7 cellular contexts compared by ENCODE assay signal in genomic region chr17:17354560-17355357, GRCh38. TPM values are rescaled to one million over a fixed set of nuclear protein-coding genes. Genes with fewer than 3 reads are reported as not detected.
A peak's percentile ranks its signal among the peaks of the same experiment; 100 is the strongest.
DNase-seq lines count a peak whose midpoint lies in the region; ATAC-seq, FAIRE-seq and TF ChIP-seq lines count a peak whose summit lies in the region.

No MANE protein-coding gene starts in this region.

- no peak overlapping the region for H3K27ac Mint-ChIP-seq in MCF 10A (ENCODE audit: low read depth, unreplicated experiment)

- POLR2A ChIA-PET in MCF 10A (lab: Yijun Ruan, JAX) = interaction anchor here (0.5 to 1.3 kb wide), 3 partner anchors 112 to 352 kb away, joined by 3 to 4 read pairs (median 3); no protein-coding TSS in a partner anchor

- DNase-seq in GM19239 (ENCODE audit: insufficient read length, low spot score) = peak; percentile 90
- DNase-seq in NCI-H2107 treated with DMSO at 0.1 percent for 48 hours (lab: John Stamatoyannopoulos, UW; ENCODE audit: unreplicated experiment) = peak; percentile 31
- peak; percentile 62 for DNase-seq in MCF 10A (ENCODE audit: unreplicated experiment)
- peak; percentile 47 for DNase-seq in iris pigment epithelial cell (ENCODE audit: low read depth)
- peak; percentile 66 to 69 for DNase-seq in stimulated activated CD4-positive, alpha-beta T cell treated with anti-CD3 and anti-CD28 coated beads, Interleukin-1b, Interleukin-23, amount 100 ng/mL, for 4 hours (ENCODE audit: low read depth in 2 of 2)

- H3K4me3 Mint-ChIP-seq in MCF 10A (ENCODE audit: unreplicated experiment) = no peak overlapping the region

- no peak for ATAC-seq in GM19455 (IDR thresholded peaks at IDR 0.05; ENCODE audit: unreplicated experiment)

- peaks cover 14% of the 10 kb centered on the region for H3K9me3 Mint-ChIP-seq in MCF 10A (ENCODE audit: unreplicated experiment)

- H3K36me3 Mint-ChIP-seq in MCF 10A (ENCODE audit: insufficient read depth, unreplicated experiment) = no peaks in the 10 kb centered on the region

- no peaks in the 10 kb centered on the region for H3K4me1 Mint-ChIP-seq in MCF 10A (ENCODE audit: insufficient read depth, unreplicated experiment)

- no peak overlapping the region for H3K4me3 ChIP-seq in WI38 (ENCODE audit: low read depth, low read length)

- BruUV-seq in MCF 10A (replicated peaks; lab: Mats Ljungman, UMichigan) = no TSS peak

- peak; percentile 83 for FAIRE-seq in GM19239 (lab: Jason Lieb, UNC)

- TF ChIP-seq CTCF in WI38 (IDR thresholded peaks at IDR 0.05; ENCODE audit: low read depth, low read length) (peak; percentile 81), MCF 10A (IDR thresholded peaks at IDR 0.05; ENCODE audit: unreplicated experiment) (peak; percentile 90)

- H3K27me3 Mint-ChIP-seq in MCF 10A (ENCODE audit: insufficient read depth, unreplicated experiment) = peaks cover 25% of the 10 kb centered on the region

- CTCF ChIA-PET in MCF 10A (lab: Yijun Ruan, JAX) = interaction anchor here (0.5 to 7.2 kb wide), 47 partner anchors 9 to 1620 kb away, joined by 3 to 82 read pairs (median 4); partner anchors contain the start of genes PEMT and RASD1

- intact Hi-C loops in MCF 10A (cut with micrococcal nuclease) = loop anchor here (5.0 kb wide), 1 partner anchor 352 kb away; no protein-coding TSS in a partner anchor

RNA-seq across cellular contexts. Expression of gene NT5M, which starts 51.6 kb away (rescaled TPM):
- total RNA-seq in MCF 10A (2022) = 5.0 and 5.5 TPM in 2 replicates

Comparison
In these comparisons a context has a peak if more than half of its experiments do, and no peak if none do; other contexts are left out.
1. DNase-seq: peak in every context shown above with its lines; median percentile 90 in GM19239; 68 in stimulated activated CD4-positive, alpha-beta T cell treated with anti-CD3 and anti-CD28 coated beads, Interleukin-1b, Interleukin-23, amount 100 ng/mL, for 4 hours; 62 in MCF 10A; 47 in iris pigment epithelial cell; 31 in NCI-H2107 treated with DMSO at 0.1 percent for 48 hours.